ENCODE assay signal across 8 cellular contexts in the genomic region with DNA sequence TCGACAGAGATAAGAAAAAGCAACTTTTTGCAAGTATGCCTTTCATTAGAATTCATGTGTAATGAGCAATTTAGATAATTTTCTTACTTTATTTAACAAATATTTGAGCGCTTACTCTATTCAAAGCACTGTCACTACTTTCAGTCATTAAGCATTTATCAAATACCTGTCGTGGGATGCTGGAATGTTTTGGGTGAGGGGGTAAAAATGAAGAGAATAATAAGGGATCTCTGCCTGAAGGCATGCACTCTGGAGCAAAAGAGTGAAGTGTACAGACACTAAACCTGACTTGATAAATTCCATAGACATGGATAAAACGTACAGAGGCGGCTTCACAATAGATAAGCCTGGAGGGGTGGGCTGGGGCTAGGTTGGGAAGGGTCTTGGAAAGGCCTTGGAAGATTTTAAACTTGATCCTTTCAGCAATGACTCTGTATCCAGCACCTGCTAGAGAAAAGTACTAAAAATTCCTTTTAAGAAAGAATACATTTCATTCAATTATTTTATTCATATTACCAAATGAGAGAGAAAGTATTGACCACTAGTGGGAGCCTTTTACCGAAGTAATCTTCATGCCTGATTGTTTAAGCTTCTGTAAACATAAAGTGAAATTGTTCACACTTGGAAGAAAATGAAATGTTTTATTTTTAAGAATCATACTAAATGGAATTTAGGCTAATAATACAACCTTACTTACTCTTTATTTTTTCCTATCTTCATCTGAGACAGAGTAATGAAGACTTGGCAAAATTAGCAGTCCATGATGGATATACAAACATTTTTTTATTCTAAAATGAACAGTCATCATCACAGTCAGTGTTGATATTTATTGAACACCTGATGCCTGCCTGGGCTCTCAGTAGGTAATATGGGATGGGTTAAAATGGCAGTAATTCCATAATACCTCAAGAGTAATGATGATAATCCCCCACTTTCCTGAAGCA.
A peak's percentile ranks its signal among the peaks of the same experiment; 100 is the strongest.
DNase-seq lines count a peak whose midpoint lies in the region; ATAC-seq and TF ChIP-seq lines count a peak whose summit lies in the region.

No MANE protein-coding gene starts in this region.

- no peaks in the 10 kb centered on the region for H3K4me1 ChIP-seq in colonic mucosa
- H3K4me1 ChIP-seq in neural progenitor cell = no peaks in the 10 kb centered on the region

- H4K20me1 ChIP-seq in neural progenitor cell (ENCODE audit: low read depth) = no peaks in the 10 kb centered on the region

- H3K4me3 ChIP-seq in AG04450 (ENCODE audit: low read depth, low read length) = no peak overlapping the region
- H3K4me3 ChIP-seq in colonic mucosa = no peak overlapping the region
- H3K4me3 ChIP-seq in neural progenitor cell = no peak overlapping the region

- H3K27me3 ChIP-seq in AG04450 (ENCODE audit: control insufficient read depth, insufficient read depth, low read length) = no peaks in the 10 kb centered on the region
- no peaks in the 10 kb centered on the region for H3K27me3 ChIP-seq in colonic mucosa
- no peaks in the 10 kb centered on the region for H3K27me3 ChIP-seq in neural progenitor cell

- H3K27me3 Mint-ChIP-seq in neural progenitor cell (ENCODE audit: insufficient read depth, low read depth) = peaks cover 1% of the 10 kb centered on the region
- H3K27me3 Mint-ChIP-seq in activated T-cell treated with anti-CD3 and anti-CD28 coated beads, Interleukin-2, amount 50 U/mL, for 72 hours (ENCODE audit: low read depth) = no peaks in the 10 kb centered on the region

- POLR2A ChIA-PET in AG04450 (lab: Yijun Ruan, JAX) = interaction anchor here (0.6 kb wide), 1 partner anchor 111 kb away, joined by 3 read pairs; no protein-coding TSS in a partner anchor

- intact Hi-C loops in colonic mucosa (cut with DNase I) = loop anchor here (5.0 to 10.0 kb wide), 4 partner anchors 169 to 676 kb away; a partner anchor contains a TSS

- H3F3A ChIP-seq in neural progenitor cell (ENCODE audit: low read depth) = no peaks in the 10 kb centered on the region

- H3K9me3 Mint-ChIP-seq in neural progenitor cell = peaks cover 5% of the 10 kb centered on the region
- peaks cover 0 to 5% of the 10 kb centered on the region in 2 donors for H3K9me3 Mint-ChIP-seq in activated T-cell treated with anti-CD3 and anti-CD28 coated beads, Interleukin-2, amount 50 U/mL, for 72 hours

- no peak overlapping the region for H3K4me3 Mint-ChIP-seq in neural progenitor cell
- no peak overlapping the region for H3K4me3 Mint-ChIP-seq in activated T-cell treated with anti-CD3 and anti-CD28 coated beads, Interleukin-2, amount 50 U/mL, for 72 hours

- DNase-seq in AG04450 (ENCODE audit: low read depth, low spot score) (no peak), NCI-H69 (lab: John Stamatoyannopoulos, UW) (peak; percentile 36), colonic mucosa (no peak), neural progenitor cell (ENCODE audit: low spot score) (no peak), ecto neural progenitor cell (ENCODE audit: low spot score) (no peak)
- no peak for DNase-seq in activated T-cell treated with anti-CD3 and anti-CD28 coated beads, Interleukin-2, amount 50 U/mL, for 72 hours

- H3K4me2 ChIP-seq in neural progenitor cell = no peak overlapping the region

- H3K36me3 Mint-ChIP-seq in neural progenitor cell = peaks cover 19% of the 10 kb centered on the region
- H3K36me3 Mint-ChIP-seq in activated T-cell treated with anti-CD3 and anti-CD28 coated beads, Interleukin-2, amount 50 U/mL, for 72 hours (ENCODE audit: insufficient read depth in 2 of 2) = peaks cover 3 to 5% of the 10 kb centered on the region in 2 donors

- H3K27ac ChIP-seq in AG04450 (ENCODE audit: low read depth, low read length) = no peak overlapping the region
- no peak overlapping the region for H3K27ac ChIP-seq in colonic mucosa
- no peak overlapping the region for H3K27ac ChIP-seq in neural progenitor cell

- no peak overlapping the region for H3K27ac Mint-ChIP-seq in neural progenitor cell
- no peak overlapping the region for H3K27ac Mint-ChIP-seq in activated T-cell treated with anti-CD3 and anti-CD28 coated beads, Interleukin-2, amount 50 U/mL, for 72 hours

- CTCF ChIA-PET in AG04450 (lab: Charles Lee) = interaction anchor here (0.5 to 3.4 kb wide), 19 partner anchors 8 to 936 kb away, joined by 3 to 35 read pairs (median 4); a partner anchor contains a TSS

- no peaks in the 10 kb centered on the region for H3K79me2 ChIP-seq in neural progenitor cell (ENCODE audit: low read depth)

- H3K4me1 Mint-ChIP-seq in neural progenitor cell = peaks cover 5% of the 10 kb centered on the region
- no peaks in the 10 kb centered on the region for H3K4me1 Mint-ChIP-seq in activated T-cell treated with anti-CD3 and anti-CD28 coated beads, Interleukin-2, amount 50 U/mL, for 72 hours (ENCODE audit: low read depth)

- no peak overlapping the region for H2AFZ ChIP-seq in neural progenitor cell (replicated peaks)

- H3K9ac ChIP-seq in colonic mucosa (ENCODE audit: low read depth in 2 of 2, low read length in 2 of 2) = no peak overlapping the region
- H3K9ac ChIP-seq in neural progenitor cell = no peak overlapping the region

- TF ChIP-seq CTCF in AG04450 (IDR thresholded peaks at IDR 0.05; ENCODE audit: low read depth, low read length) = peak; percentile 66
- TF ChIP-seq CTCF in GM12874 (IDR thresholded peaks at IDR 0.05; ENCODE audit: insufficient read depth, low read depth, low read length) = peak; percentile 44; the same call in 1 of the 2 replicates
- peak; percentile 50 for TF ChIP-seq CTCF in colonic mucosa (IDR thresholded peaks at IDR 0.05)
- peak; percentile 54 for TF ChIP-seq CTCF in neural progenitor cell (IDR thresholded peaks at IDR 0.05)

- no peaks in the 10 kb centered on the region for H3K9me3 ChIP-seq in AG04450 (ENCODE audit: control insufficient read depth, insufficient read depth, low read length)
- H3K9me3 ChIP-seq in colonic mucosa = no peaks in the 10 kb centered on the region
- peaks cover 3% of the 10 kb centered on the region for H3K9me3 ChIP-seq in neural progenitor cell (ENCODE audit: low read depth)

- ATAC-seq in activated T-cell treated with anti-CD3 and anti-CD28 coated beads, Interleukin-2, amount 50 U/mL, for 72 hours (replicated peaks in 1 of 2) = no peak
- ATAC-seq in GM19467 (IDR thresholded peaks at IDR 0.05; ENCODE audit: unreplicated experiment) = no peak

- H3K36me3 ChIP-seq in colonic mucosa (no peaks in the 10 kb centered on the region), neural progenitor cell (peaks cover 22% of the 10 kb centered on the region)
